2 cellular contexts compared by ENCODE assay signal in genomic region chr10:73163096-73163495, GRCh38.
TF ChIP-seq lines count a peak whose summit lies in the region.

No MANE protein-coding gene starts in this region.

TF ChIP-seq in IMR-90, 13 proteins besides CTCF, POLR2A, EP300 and RAD21:
- TF ChIP-seq MAZ (IDR thresholded peaks at IDR 0.05; ENCODE audit: borderline replicate concordance, low read depth, low read length): no peak
- no peak for TF ChIP-seq CEBPB (IDR thresholded peaks at IDR 0.05; ENCODE audit: low read depth, low read length)
- no peak for TF ChIP-seq USF2 (IDR thresholded peaks at IDR 0.05; ENCODE audit: low read depth, low read length)
- TF ChIP-seq SMC3 (IDR thresholded peaks at IDR 0.05; ENCODE audit: low read depth, low read length): no peak
- no peak for TF ChIP-seq MAFK (IDR thresholded peaks at IDR 0.05; ENCODE audit: low read depth, low read length)
- no peak for TF ChIP-seq RCOR1 (IDR thresholded peaks at IDR 0.05; ENCODE audit: insufficient replicate concordance, low read length)
- no peak for TF ChIP-seq FOS (IDR thresholded peaks at IDR 0.05; ENCODE audit: low read depth, low read length)
- no peak for TF ChIP-seq ELK1 (IDR thresholded peaks at IDR 0.05; ENCODE audit: borderline replicate concordance, low read depth, low read length)
- TF ChIP-seq NFE2L2 (IDR thresholded peaks at IDR 0.05; ENCODE audit: low read depth, low read length): no peak
- TF ChIP-seq MXI1 (IDR thresholded peaks at IDR 0.05; ENCODE audit: borderline replicate concordance, low read depth, low read length): no peak
- no peak for TF ChIP-seq CHD1 (IDR thresholded peaks at IDR 0.05; ENCODE audit: low read depth, low read length)
- TF ChIP-seq RFX5 (IDR thresholded peaks at IDR 0.05; ENCODE audit: low read depth, low read length): no peak
TF ChIP-seq in IMR-90: peak in this region for 0.

TF ChIP-seq in K562, 482 proteins besides CTCF, POLR2A, EP300 and RAD21:
- TF ChIP-seq ZNF764 (CRISPR knock-in tag; IDR thresholded peaks at IDR 0.05; ENCODE audit: low read depth): no peak
- TF ChIP-seq RBM15 (IDR thresholded peaks at IDR 0.05; ENCODE audit: insufficient read depth, low read length): no peak
- TF ChIP-seq SFPQ (IDR thresholded peaks at IDR 0.05; ENCODE audit: low read depth, low read length): no peak
- TF ChIP-seq ESRRB (CRISPR knock-in tag; IDR thresholded peaks at IDR 0.05; ENCODE audit: borderline replicate concordance): no peak
- peak; percentile 34; the same call in 1 of the 2 replicates for TF ChIP-seq KAT7 (CRISPR knock-in tag; IDR thresholded peaks at IDR 0.05; ENCODE audit: borderline replicate concordance)
- TF ChIP-seq EGR1 (conservative IDR thresholded peaks at IDR 0.05): no peak
- TF ChIP-seq TBL1XR1 (IDR thresholded peaks at IDR 0.05; ENCODE audit: low read length in 2 of 2): no peak
- TF ChIP-seq CREBBP (IDR thresholded peaks at IDR 0.05; ENCODE audit: low read depth, low read length): no peak
- peak; percentile 31; the same call in 1 of the 2 replicates for TF ChIP-seq RBFOX2 (IDR thresholded peaks at IDR 0.05; ENCODE audit: low read depth, low read length)
